In genomic region chr2:64405476-64406406, GRCh38 we compare ENCODE assay signal across 9 cellular contexts. TPM values are rescaled to one million over a fixed set of nuclear protein-coding genes. Genes with fewer than 3 reads are reported as not detected.
A peak's percentile ranks its signal among the peaks of the same experiment; 100 is the strongest.
DNase-seq lines count a peak whose midpoint lies in the region; ATAC-seq and TF ChIP-seq lines count a peak whose summit lies in the region.
"Had no signal": no experiment of that assay in that cellular context is flagged by ENCODE, and none has a peak within 500 bp of the region (broad histone marks: within the 10 kb centered on the region; RNA-seq: fewer than 3 reads in every experiment).

No MANE protein-coding gene starts in this region.

- TF ChIP-seq CTCF in VCaP (conservative IDR thresholded peaks at IDR 0.05) (no peak), sigmoid colon (IDR thresholded peaks at IDR 0.05) (no peak)

- H3K9me3 ChIP-seq in sigmoid colon: no peaks in the 10 kb centered on the region

- H3K4me1 ChIP-seq in sigmoid colon: peaks cover 0 to 42% (median 23%) of the 10 kb centered on the region in 4 donors

- no peak for TF ChIP-seq POLR2A in sigmoid colon (IDR thresholded peaks at IDR 0.05)

- H3K27me3 ChIP-seq in sigmoid colon: no peaks in the 10 kb centered on the region

- DNase-seq in EL: peak; percentile 77
- peak; percentile 12 for DNase-seq in glomerular visceral epithelial cell (ENCODE audit: extremely low spot score)
- DNase-seq in sigmoid colon: no peak
- no peak for DNase-seq in NCI-H526 (lab: John Stamatoyannopoulos, UW)
- DNase-seq in activated effector memory CD4-positive, alpha-beta T cell treated with Interleukin-2 at 50 U/mL for 16 hours: no peak
- DNase-seq: activated CD4-positive, alpha-beta T cell treated with anti-CD3 and anti-CD28 coated beads for 1 hour had no signal

- 21 to 67% methylated on average over 12 of the region's 12 CpGs for WGBS in sigmoid colon, 2 donors

- intact Hi-C loops in sigmoid colon (cut with DNase I): loop anchor here (2.0 kb wide), 1 partner anchor 49 kb away; the partner anchor contains the start of gene LGALSL

- H3K4me3 ChIP-seq in sigmoid colon: no peak overlapping the region

- no peak for TF ChIP-seq EP300 in sigmoid colon (IDR thresholded peaks at IDR 0.05)

- H3K36me3 ChIP-seq in sigmoid colon: no peaks in the 10 kb centered on the region

- peak overlapping the region; percentile 94 for H3K27ac ChIP-seq in VCaP
- H3K27ac ChIP-seq in sigmoid colon: peak overlapping the region; percentile 68 to 75 (median 73)

- no peak for ATAC-seq in GM18858 (IDR thresholded peaks at IDR 0.05; ENCODE audit: unreplicated experiment)
- ATAC-seq in HG03571 (IDR thresholded peaks at IDR 0.05; ENCODE audit: unreplicated experiment): no peak

RNA-seq across cellular contexts. Expression of gene LGALSL, which starts 48.2 kb away (rescaled TPM):
- total RNA-seq in sigmoid colon: 10 to 100 TPM in 1 of 4 donors, 1 to 10 TPM in 3; 7.1 to 10.4 (median 9.0) TPM
- 10 to 100 TPM; 11.0 to 36.0 (median 30.7) TPM for polyA plus RNA-seq in sigmoid colon

Comparison
In these comparisons a context has a peak if more than half of its experiments do, and no peak if none do; other contexts are left out.
1. DNase-seq: peak in EL (single experiment) and glomerular visceral epithelial cell (single experiment); none in sigmoid colon (single experiment), NCI-H526 (0 of 2) and activated effector memory CD4-positive, alpha-beta T cell treated with Interleukin-2 at 50 U/mL for 16 hours (single experiment).